Comparison of ENCODE assay signal across 1 cellular context in genomic region chr5:160342413-160342941, GRCh38.
TF ChIP-seq lines count a peak whose summit lies in the region.

No MANE protein-coding gene starts in this region.

TF ChIP-seq in GM23338, 12 proteins besides CTCF, POLR2A, EP300 and RAD21 (continued from another document):
- no peak for TF ChIP-seq ZNF462 (CRISPR knock-in tag; IDR thresholded peaks at IDR 0.05)
TF ChIP-seq in GM23338: peak in this region for 0.
